In the genomic region with DNA sequence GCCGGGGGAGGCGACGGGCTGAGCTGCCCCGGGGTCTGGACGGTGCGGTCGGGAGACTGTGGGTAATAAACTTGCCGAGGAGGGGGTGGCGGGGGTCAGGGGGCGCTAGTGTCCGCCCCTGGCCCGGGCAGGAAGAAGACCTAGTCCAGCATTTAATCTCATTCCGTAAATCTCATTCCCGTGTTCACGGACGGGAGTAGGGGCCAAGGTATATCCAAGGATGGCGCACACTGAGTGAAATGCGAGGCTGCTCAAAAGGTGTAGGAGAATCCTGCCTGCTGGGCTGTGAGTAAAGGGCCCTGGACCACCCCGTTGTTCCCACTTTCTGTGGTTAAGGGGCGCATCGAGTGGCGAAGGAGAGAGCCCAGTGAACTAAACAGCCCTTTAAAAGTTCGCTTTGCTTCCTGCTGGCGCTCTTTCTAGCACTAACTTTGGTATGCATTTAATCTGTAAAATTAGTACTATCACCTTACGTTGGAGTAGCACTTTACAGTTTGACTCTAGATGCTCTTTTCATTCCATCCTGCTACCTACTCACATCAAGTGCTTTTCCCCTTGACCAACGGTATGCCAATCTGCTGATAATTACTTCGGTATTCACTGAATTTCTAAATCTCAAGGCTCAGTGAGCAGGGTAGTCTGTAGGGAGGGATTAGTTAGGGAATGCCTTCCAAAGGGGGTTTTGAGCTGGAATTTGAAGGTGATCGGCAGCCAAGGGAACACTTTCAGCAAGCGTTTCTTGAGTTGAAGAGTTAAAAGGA, we compare ENCODE assay signal across 8 cellular contexts. TPM values are rescaled to one million over a fixed set of nuclear protein-coding genes. Genes with fewer than 3 reads are reported as not detected.
DNase-seq lines count a peak whose midpoint lies in the region; ATAC-seq and TF ChIP-seq lines count a peak whose summit lies in the region.

No MANE protein-coding gene starts in this region.

- CTCF ChIA-PET in activated CD8-positive, alpha-beta memory T cell treated with anti-CD3 and anti-CD28 coated beads, Interleukin-2, amount 10 ng/mL, durations not matched to agents 7 days and 5 days (lab: Charles Lee), result interaction anchor here (0.9 to 1.4 kb wide), 5 partner anchors 14 to 106 kb away, joined by 3 to 5 read pairs (median 3); no protein-coding TSS in a partner anchor

- H3K27me3 ChIP-seq in HL-60 (ENCODE audit: insufficient read depth, poor library complexity, severe bottlenecking), result no peaks in the 10 kb centered on the region

- peaks cover 6% of the 10 kb centered on the region for H3K36me3 Mint-ChIP-seq in activated CD8-positive, alpha-beta memory T cell treated with anti-CD3 and anti-CD28 coated beads, Interleukin-2, amount 10 ng/mL, durations not matched to agents 7 days and 5 days

- ATAC-seq in activated CD8-positive, alpha-beta memory T cell treated with anti-CD3 and anti-CD28 coated beads, Interleukin-2, amount 10 ng/mL, durations not matched to agents 7 days and 5 days, result no peak
- no peak for ATAC-seq in stimulated activated naive CD8-positive, alpha-beta T cell treated with anti-CD3 and anti-CD28 coated beads, Interleukin-15, Interleukin-2, amounts not matched to agents 100 U/mL and 50 U/mL, for 24 hours
- no peak for ATAC-seq in HG02763 (IDR thresholded peaks at IDR 0.05; ENCODE audit: unreplicated experiment)

- H3K4me3 ChIP-seq in AG09309 (ENCODE audit: control insufficient read depth, low read depth, low read length) (peak overlapping the region; percentile 68), HL-60 (replicated peaks; ENCODE audit: insufficient read depth, low read length) (peak overlapping the region; percentile 62), iPS-18c (ENCODE audit: insufficient read depth, low read depth, low read length) (peak overlapping the region; percentile 95)

- H3K27ac Mint-ChIP-seq in activated CD8-positive, alpha-beta memory T cell treated with anti-CD3 and anti-CD28 coated beads, Interleukin-2, amount 10 ng/mL, durations not matched to agents 7 days and 5 days, result peak overlapping the region; percentile 81

- H3K27me3 Mint-ChIP-seq in activated CD8-positive, alpha-beta memory T cell treated with anti-CD3 and anti-CD28 coated beads, Interleukin-2, amount 10 ng/mL, durations not matched to agents 7 days and 5 days, result no peaks in the 10 kb centered on the region

- H3K9me3 Mint-ChIP-seq in activated CD8-positive, alpha-beta memory T cell treated with anti-CD3 and anti-CD28 coated beads, Interleukin-2, amount 10 ng/mL, durations not matched to agents 7 days and 5 days (ENCODE audit: low read depth), result no peaks in the 10 kb centered on the region

- peaks cover 2% of the 10 kb centered on the region for H3K9me3 ChIP-seq in iPS-18c (ENCODE audit: control insufficient read depth, insufficient read depth, low read length)

- peak overlapping the region; percentile 84 for H3K4me3 Mint-ChIP-seq in activated CD8-positive, alpha-beta memory T cell treated with anti-CD3 and anti-CD28 coated beads, Interleukin-2, amount 10 ng/mL, durations not matched to agents 7 days and 5 days

- no peak overlapping the region for H3K27ac ChIP-seq in HL-60 (replicated peaks)

- H3K4me1 Mint-ChIP-seq in activated CD8-positive, alpha-beta memory T cell treated with anti-CD3 and anti-CD28 coated beads, Interleukin-2, amount 10 ng/mL, durations not matched to agents 7 days and 5 days, result peaks cover 31% of the 10 kb centered on the region

- no peak for TF ChIP-seq CTCF in AG09309 (IDR thresholded peaks at IDR 0.05; ENCODE audit: control insufficient read depth, insufficient read depth, low read depth, low read length, missing control alignments)
- TF ChIP-seq CTCF in HL-60 (IDR thresholded peaks at IDR 0.05; ENCODE audit: insufficient read depth, low read length), result no peak

- DNase-seq in AG09309 (ENCODE audit: low read depth), result no peak
- DNase-seq in HL-60 (ENCODE audit: low read depth in 1 of 2, low spot score in 1 of 2), result no peak
- no peak for DNase-seq in activated CD8-positive, alpha-beta memory T cell treated with anti-CD3 and anti-CD28 coated beads, Interleukin-2, amount 10 ng/mL, durations not matched to agents 7 days and 5 days
- DNase-seq in stimulated activated naive CD8-positive, alpha-beta T cell treated with anti-CD3 and anti-CD28 coated beads, Interleukin-15, Interleukin-2, amounts not matched to agents 100 U/mL and 50 U/mL, for 24 hours, result peak; percentile 9
- DNase-seq in stimulated activated CD4-positive, alpha-beta T cell treated with anti-CD3 and anti-CD28 coated beads, Interleukin-2, amount 100 ng/mL, for 48 hours, result no peak
- DNase-seq in mesenteric fat pad (ENCODE audit: low spot score), result no peak

RNA-seq across cellular contexts. Expression of a gene that starts 0.7 kb away (rescaled TPM):
- total RNA-seq in activated CD8-positive, alpha-beta memory T cell treated with anti-CD3 and anti-CD28 coated beads, Interleukin-2, amount 10 ng/mL, durations not matched to agents 7 days and 5 days, result 1 to 10 TPM; 4.2 to 4.6 TPM
- 2.0 TPM for total RNA-seq in mesenteric fat pad

RNA-seq across cellular contexts. Expression of a gene that starts 40.8 kb away (rescaled TPM):
- not detected for total RNA-seq in activated CD8-positive, alpha-beta memory T cell treated with anti-CD3 and anti-CD28 coated beads, Interleukin-2, amount 10 ng/mL, durations not matched to agents 7 days and 5 days
- 19.7 TPM for total RNA-seq in mesenteric fat pad

Comparison
In these comparisons a context has a peak if more than half of its experiments do, and no peak if none do; other contexts are left out.
1. RNA of a gene that starts 40.8 kb away (total RNA-seq): 19.7 TPM in mesenteric fat pad (single experiment); not detected in activated CD8-positive, alpha-beta memory T cell treated with anti-CD3 and anti-CD28 coated beads, Interleukin-2, amount 10 ng/mL, durations not matched to agents 7 days and 5 days; every median in the first group is over 10 times any median in the second.
2. Peak in every context shown above with its lines, with median percentiles within 50 percentile points of each other: H3K4me3 ChIP-seq.